Comparison of ENCODE assay signal across 26 cellular contexts in the genomic region with DNA sequence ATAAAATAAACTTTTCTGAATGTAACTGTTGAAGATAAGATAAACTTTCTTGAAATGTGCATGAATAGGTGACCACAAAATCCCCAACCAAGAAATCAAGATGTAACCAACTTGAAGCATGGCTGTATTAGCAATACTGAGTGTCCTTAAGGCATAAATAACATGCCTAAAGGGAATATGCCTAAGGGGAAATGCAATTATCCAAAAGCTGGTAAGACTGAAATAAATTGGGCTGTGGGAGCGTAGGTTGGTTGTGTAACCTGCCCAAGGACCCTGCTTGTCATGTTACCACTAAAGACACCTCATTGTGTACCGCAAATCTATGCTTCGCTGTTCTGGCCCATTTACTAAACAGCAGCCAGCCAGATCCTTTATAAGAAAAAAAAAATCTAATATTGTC.
"Had no signal": no experiment of that assay in that cellular context is flagged by ENCODE, and none has a peak within 500 bp of the region (broad histone marks: within the 10 kb centered on the region; RNA-seq: fewer than 3 reads in every experiment).

No MANE protein-coding gene starts in this region.

- H3K4me1 ChIP-seq: prostate gland, stomach, tibial nerve, upper lobe of left lung, vagina had no signal

- FAIRE-seq: pancreas, small intestine, urothelium cell line had no signal

- H3K36me3 Mint-ChIP-seq: stimulated activated effector memory CD8-positive, alpha-beta T cell treated with anti-CD3 and anti-CD28 coated beads, Interleukin-12 subunit alpha, Interleukin-12 subunit beta, amount 100 ng/mL, for 72 hours; stimulated activated naive B cell treated with anti-CD40 and anti-IgM and Interleukin-4, amounts not matched to agents 10 μg/mL and 1 μg/mL and 100 μg/mL, for 72 hours had no signal

- H3K4me3 Mint-ChIP-seq: naive thymus-derived CD8-positive, alpha-beta T cell; nephron progenitor cell; neural crest cell; stimulated activated effector memory CD8-positive, alpha-beta T cell treated with anti-CD3 and anti-CD28 coated beads, Interleukin-12 subunit alpha, Interleukin-12 subunit beta, amount 100 ng/mL, for 72 hours; stimulated activated naive B cell treated with anti-CD40 and anti-IgM and Interleukin-4, amounts not matched to agents 10 μg/mL and 1 μg/mL and 100 μg/mL, for 72 hours; stimulated activated naive CD8-positive, alpha-beta T cell treated with anti-CD3 and anti-CD28 coated beads, Interleukin-15, Interleukin-2, amounts not matched to agents 100 ng/mL and 50 ng/mL, for 24 hours had no signal

- H3K27ac ChIP-seq: neutrophil, pancreas, prostate gland, right lobe of liver, sigmoid colon, stomach, thoracic aorta, thyroid gland, tibial nerve, upper lobe of left lung, vagina had no signal

- ATAC-seq: naive thymus-derived CD8-positive, alpha-beta T cell; pancreas; right cardiac atrium; stimulated activated effector memory CD8-positive, alpha-beta T cell treated with anti-CD3 and anti-CD28 coated beads, Interleukin-12 subunit alpha, Interleukin-12 subunit beta, amount 100 ng/mL, for 72 hours; stimulated activated naive B cell treated with anti-CD40 and anti-IgM and Interleukin-4, amounts not matched to agents 10 μg/mL and 1 μg/mL and 100 μg/mL, for 72 hours had no signal

- H3K4me1 Mint-ChIP-seq: naive thymus-derived CD8-positive, alpha-beta T cell; nephron progenitor cell; neural crest cell; stimulated activated effector memory CD8-positive, alpha-beta T cell treated with anti-CD3 and anti-CD28 coated beads, Interleukin-12 subunit alpha, Interleukin-12 subunit beta, amount 100 ng/mL, for 72 hours; stimulated activated naive B cell treated with anti-CD40 and anti-IgM and Interleukin-4, amounts not matched to agents 10 μg/mL and 1 μg/mL and 100 μg/mL, for 72 hours had no signal

- H3K4me3 ChIP-seq: pancreas, prostate gland, right lobe of liver, sigmoid colon, stomach, thoracic aorta, thyroid gland, tibial nerve, upper lobe of left lung, vagina had no signal

- DNase-seq: naive thymus-derived CD8-positive, alpha-beta T cell; nephron progenitor cell; nucleus accumbens; pancreas; right cardiac atrium; right lobe of liver; sigmoid colon; small intestine; stimulated activated CD4-positive, alpha-beta T cell treated with anti-CD3 and anti-CD28 coated beads, Interleukin-15, amount 100 ng/mL, for 24 hours; stimulated activated CD4-positive, alpha-beta T cell treated with anti-CD3 and anti-CD28 coated beads, Interleukin-2, amount 100 ng/mL, for 24 hours; stimulated activated CD4-positive, alpha-beta T cell treated with anti-CD3 and anti-CD28 coated beads, Interleukin-2, amount 100 ng/mL, for 48 hours; stimulated activated CD4-positive, alpha-beta T cell treated with anti-CD3 and anti-CD28 coated beads, Interleukin-4, amount 100 ng/mL, for 24 hours; stimulated activated naive B cell treated with anti-CD40 and anti-IgM and Interleukin-4, amounts not matched to agents 10 μg/mL and 1 μg/mL and 100 μg/mL, for 72 hours; stimulated activated naive CD4-positive, alpha-beta T cell treated with Interleukin-2 at 50 U/mL for 16 hours; stomach; thyroid gland; upper lobe of left lung had no signal

- H3K27me3 ChIP-seq: pancreas, right lobe of liver, sigmoid colon, stomach, thyroid gland, upper lobe of left lung, vagina had no signal

- H3K27ac Mint-ChIP-seq: naive thymus-derived CD8-positive, alpha-beta T cell; nephron progenitor cell; stimulated activated effector memory CD8-positive, alpha-beta T cell treated with anti-CD3 and anti-CD28 coated beads, Interleukin-12 subunit alpha, Interleukin-12 subunit beta, amount 100 ng/mL, for 72 hours; stimulated activated naive B cell treated with anti-CD40 and anti-IgM and Interleukin-4, amounts not matched to agents 10 μg/mL and 1 μg/mL and 100 μg/mL, for 72 hours; stimulated activated naive CD8-positive, alpha-beta T cell treated with anti-CD3 and anti-CD28 coated beads, Interleukin-15, Interleukin-2, amounts not matched to agents 100 ng/mL and 50 ng/mL, for 24 hours had no signal

- H3K36me3 ChIP-seq: neutrophil, pancreas, prostate gland, right lobe of liver, sigmoid colon, stomach, thoracic aorta, thyroid gland, tibial nerve, upper lobe of left lung, vagina had no signal

- H3K9me3 ChIP-seq: neutrophil, pancreas, prostate gland, right lobe of liver, thoracic aorta, thyroid gland, vagina had no signal
